In genomic region chr5:133992429-133993151, GRCh38 we compare ENCODE assay signal across 13 cellular contexts. TPM values are rescaled to one million over a fixed set of nuclear protein-coding genes. Genes with fewer than 3 reads are reported as not detected.
DNase-seq lines count a peak whose midpoint lies in the region; TF ChIP-seq lines count a peak whose summit lies in the region.
"Had no signal": no experiment of that assay in that cellular context is flagged by ENCODE, and none has a peak within 500 bp of the region (broad histone marks: within the 10 kb centered on the region; RNA-seq: fewer than 3 reads in every experiment).

No MANE protein-coding gene starts in this region.

- H3K27me3 Mint-ChIP-seq in activated T-helper 2 cell treated with anti-CD3 and anti-CD28 coated beads, Interferon-gamma antibody, Interleukin-2, Interleukin-4, amounts not matched to agents 10 μg/mL and 5 μg/mL and 100 μg/mL, durations not matched to agents 14 hours and 24 hours and 36 hours (ENCODE audit: low read depth): no peaks in the 10 kb centered on the region
- H3K27me3 Mint-ChIP-seq: stimulated activated naive B cell treated with anti-CD40 and anti-IgM and Interleukin-4, amounts not matched to agents 10 μg/mL and 1 μg/mL and 100 μg/mL, for 72 hours had no signal

- peaks cover 74% of the 10 kb centered on the region for H3K4me1 ChIP-seq in OCI-LY1 (ENCODE audit: insufficient read depth, low read length, severe bottlenecking)
- H3K4me1 ChIP-seq in cardiac muscle cell (ENCODE audit: low read depth): peaks cover 45% of the 10 kb centered on the region
- peaks cover 0 to 71% (median 65%) of the 10 kb centered on the region in 4 donors for H3K4me1 ChIP-seq in sigmoid colon

- no peak for TF ChIP-seq EP300 in sigmoid colon (IDR thresholded peaks at IDR 0.05)

- no peaks in the 10 kb centered on the region for H4K20me1 ChIP-seq in OCI-LY1 (ENCODE audit: insufficient read depth, low read length)

- H3K9me3 ChIP-seq in OCI-LY1 (ENCODE audit: low read length) (no peaks in the 10 kb centered on the region), cardiac muscle cell (ENCODE audit: low read depth) (no peaks in the 10 kb centered on the region), sigmoid colon (no peaks in the 10 kb centered on the region)
- H3K9me3 ChIP-seq: Peyer's patch had no signal

- H3K79me2 ChIP-seq in OCI-LY1 (ENCODE audit: insufficient read depth, low read length): peaks cover 49% of the 10 kb centered on the region

- peaks cover 52% of the 10 kb centered on the region for H3K36me3 Mint-ChIP-seq in activated T-helper 2 cell treated with anti-CD3 and anti-CD28 coated beads, Interferon-gamma antibody, Interleukin-2, Interleukin-4, amounts not matched to agents 10 μg/mL and 5 μg/mL and 100 μg/mL, durations not matched to agents 14 hours and 24 hours and 36 hours (ENCODE audit: low read depth)

- H3K4me3 Mint-ChIP-seq in activated T-helper 2 cell treated with anti-CD3 and anti-CD28 coated beads, Interferon-gamma antibody, Interleukin-2, Interleukin-4, amounts not matched to agents 10 μg/mL and 5 μg/mL and 100 μg/mL, durations not matched to agents 14 hours and 24 hours and 36 hours (ENCODE audit: low read depth): no peak overlapping the region
- H3K4me3 Mint-ChIP-seq: stimulated activated naive B cell treated with anti-CD40 and anti-IgM and Interleukin-4, amounts not matched to agents 10 μg/mL and 1 μg/mL and 100 μg/mL, for 72 hours had no signal

- no peak overlapping the region for H3K27ac Mint-ChIP-seq in activated T-helper 2 cell treated with anti-CD3 and anti-CD28 coated beads, Interferon-gamma antibody, Interleukin-2, Interleukin-4, amounts not matched to agents 10 μg/mL and 5 μg/mL and 100 μg/mL, durations not matched to agents 14 hours and 24 hours and 36 hours
- H3K27ac Mint-ChIP-seq: stimulated activated naive B cell treated with anti-CD40 and anti-IgM and Interleukin-4, amounts not matched to agents 10 μg/mL and 1 μg/mL and 100 μg/mL, for 72 hours had no signal

- DNase-seq in NCI-H1417 (lab: John Stamatoyannopoulos, UW): peak; percentile 4 to 45 (median 42)
- no peak for DNase-seq in NCI-H1417 treated with DMSO at 0.1 percent for 48 hours (lab: John Stamatoyannopoulos, UW)
- peak in 1 of 2 donors; percentile 59 for DNase-seq in cardiac muscle cell (ENCODE audit: low read depth in 1 of 2, low spot score in 1 of 2)
- DNase-seq in sigmoid colon: no peak
- DNase-seq in retina: no peak
- no peak for DNase-seq in activated T-helper 2 cell treated with anti-CD3 and anti-CD28 coated beads, Interferon-gamma antibody, Interleukin-2, Interleukin-4, amounts not matched to agents 10 μg/mL and 5 μg/mL and 100 μg/mL, durations not matched to agents 14 hours and 24 hours and 36 hours (ENCODE audit: low spot score)
- no peak for DNase-seq in stimulated activated CD4-positive, alpha-beta T cell treated with anti-CD3 and anti-CD28 coated beads, Interleukin-4, amount 100 ng/mL, for 24 hours
- DNase-seq: activated CD8-positive, alpha-beta memory T cell treated with anti-CD3 and anti-CD28 coated beads, Interleukin-2, amount 50 U/mL, for 4 hours; GDM1; NCI-H1048; Peyer's patch; stimulated activated naive B cell treated with anti-CD40 and anti-IgM and Interleukin-4, amounts not matched to agents 10 μg/mL and 1 μg/mL and 100 μg/mL, for 72 hours had no signal

- intact Hi-C loops in sigmoid colon (cut with DNase I): no loop called here
- intact Hi-C loops in activated T-helper 2 cell treated with anti-CD3 and anti-CD28 coated beads, Interferon-gamma antibody, Interleukin-2, Interleukin-4, amounts not matched to agents 10 μg/mL and 5 μg/mL and 100 μg/mL, durations not matched to agents 14 hours and 24 hours and 36 hours (cut with micrococcal nuclease): loop anchor here (5.0 kb wide), 1 partner anchor 1500 kb away; the partner anchor contains the start of gene IRF1

- peak overlapping the region; percentile 21 for H3K4me3 ChIP-seq in OCI-LY1 (ENCODE audit: low read depth, low read length, poor library complexity, severe bottlenecking)
- H3K4me3 ChIP-seq in cardiac muscle cell: no peak overlapping the region
- no peak overlapping the region for H3K4me3 ChIP-seq in sigmoid colon
- H3K4me3 ChIP-seq: Peyer's patch had no signal

- H3F3A ChIP-seq in OCI-LY1 (ENCODE audit: insufficient read depth, low read length): 0 out of 2 replicates have a peak, but pooled peaks cover 4% of the 10 kb centered on the region

- H3K27ac ChIP-seq in OCI-LY1 (ENCODE audit: low read depth, low read length, poor library complexity, severe bottlenecking): peak overlapping the region; percentile 63
- H3K27ac ChIP-seq in cardiac muscle cell: peak overlapping the region; percentile 62
- peak overlapping the region; percentile 29 to 73 (median 64) for H3K27ac ChIP-seq in sigmoid colon
- H3K27ac ChIP-seq: Peyer's patch had no signal

- no peaks in the 10 kb centered on the region for H3K9me3 Mint-ChIP-seq in activated T-helper 2 cell treated with anti-CD3 and anti-CD28 coated beads, Interferon-gamma antibody, Interleukin-2, Interleukin-4, amounts not matched to agents 10 μg/mL and 5 μg/mL and 100 μg/mL, durations not matched to agents 14 hours and 24 hours and 36 hours
- H3K9me3 Mint-ChIP-seq: stimulated activated naive B cell treated with anti-CD40 and anti-IgM and Interleukin-4, amounts not matched to agents 10 μg/mL and 1 μg/mL and 100 μg/mL, for 72 hours had no signal

- TF ChIP-seq POLR2A in sigmoid colon (IDR thresholded peaks at IDR 0.05): no peak

- 71 to 74% methylated on average over 8 of the region's 8 CpGs for WGBS in sigmoid colon, 2 donors

- H3K4me2 ChIP-seq in OCI-LY1 (ENCODE audit: low read length): peak overlapping the region; percentile 59

- H3K27me3 ChIP-seq in OCI-LY1 (ENCODE audit: insufficient read depth, low read length) (no peaks in the 10 kb centered on the region), cardiac muscle cell (no peaks in the 10 kb centered on the region), sigmoid colon (no peaks in the 10 kb centered on the region)
- H3K27me3 ChIP-seq: Peyer's patch had no signal

- H3K9ac ChIP-seq in OCI-LY1 (ENCODE audit: low read length): no peak overlapping the region; the same call in 1 of the 2 replicates

- H3K36me3 ChIP-seq in OCI-LY1 (ENCODE audit: insufficient read depth, low read length) (peaks cover 38% of the 10 kb centered on the region), cardiac muscle cell (peaks cover 24% of the 10 kb centered on the region), sigmoid colon (peaks cover 13 to 35% (median 28%) of the 10 kb centered on the region in 4 donors)

- no peak for TF ChIP-seq CTCF in OCI-LY1 (IDR thresholded peaks at IDR 0.05; ENCODE audit: low read length)
- no peak for TF ChIP-seq CTCF in cardiac muscle cell (IDR thresholded peaks at IDR 0.05; ENCODE audit: low read depth, low read length)
- TF ChIP-seq CTCF in sigmoid colon (IDR thresholded peaks at IDR 0.05): no peak

- H2AFZ ChIP-seq in OCI-LY1 (ENCODE audit: low read length): no peak overlapping the region

- peaks cover 24% of the 10 kb centered on the region for H3K4me1 Mint-ChIP-seq in activated T-helper 2 cell treated with anti-CD3 and anti-CD28 coated beads, Interferon-gamma antibody, Interleukin-2, Interleukin-4, amounts not matched to agents 10 μg/mL and 5 μg/mL and 100 μg/mL, durations not matched to agents 14 hours and 24 hours and 36 hours (ENCODE audit: low read depth)

- H3K9me2 ChIP-seq in OCI-LY1 (ENCODE audit: low read depth, low read length): no peaks in the 10 kb centered on the region

RNA-seq across cellular contexts. Expression of gene VDAC1, which starts 12.2 kb away (rescaled TPM):
- total RNA-seq in cardiac muscle cell (205 and 314 TPM in 2 replicates), sigmoid colon (10 to 100 TPM; 71.3 to 99.2 (median 78.9) TPM)
- polyA plus RNA-seq in cardiac muscle cell (347 and 397 TPM in 2 replicates), sigmoid colon (100 to 1,000 TPM; 192 to 361 (median 218) TPM)
- total RNA-seq in activated T-helper 2 cell treated with anti-CD3 and anti-CD28 coated beads, Interferon-gamma antibody, Interleukin-2, Interleukin-4, amounts not matched to agents 10 μg/mL and 5 μg/mL and 100 μg/mL, durations not matched to agents 14 hours and 24 hours and 36 hours: 455 and 459 TPM in 2 replicates

RNA-seq across cellular contexts. Expression of gene C5orf15, which starts 24.2 kb away (rescaled TPM):
- total RNA-seq in cardiac muscle cell (58.5 and 64.5 TPM in 2 replicates), sigmoid colon (10 to 100 TPM; 22.8 to 38.5 (median 30.9) TPM)
- polyA plus RNA-seq in cardiac muscle cell (87.8 and 88.6 TPM in 2 replicates), sigmoid colon (10 to 100 TPM in 2 of 3 donors, 1 to 10 TPM in 1; 6.6 to 34.1 (median 15.7) TPM)
- total RNA-seq in activated T-helper 2 cell treated with anti-CD3 and anti-CD28 coated beads, Interferon-gamma antibody, Interleukin-2, Interleukin-4, amounts not matched to agents 10 μg/mL and 5 μg/mL and 100 μg/mL, durations not matched to agents 14 hours and 24 hours and 36 hours: 63.7 and 66.7 TPM in 2 replicates

Comparison
In these comparisons a context has a peak if more than half of its experiments do, and no peak if none do; other contexts are left out.
1. DNase-seq: peak in NCI-H1417 (3 of 3); none in NCI-H1417 treated with DMSO at 0.1 percent for 48 hours (single experiment), sigmoid colon (single experiment), retina (single experiment), activated T-helper 2 cell treated with anti-CD3 and anti-CD28 coated beads, Interferon-gamma antibody, Interleukin-2, Interleukin-4, amounts not matched to agents 10 μg/mL and 5 μg/mL and 100 μg/mL, durations not matched to agents 14 hours and 24 hours and 36 hours (single experiment) and stimulated activated CD4-positive, alpha-beta T cell treated with anti-CD3 and anti-CD28 coated beads, Interleukin-4, amount 100 ng/mL, for 24 hours (single experiment).
2. Peak in every context shown above with its lines, with median percentiles within 50 percentile points of each other: H3K27ac ChIP-seq.